ENCODE assay signal across 9 cellular contexts in genomic region chr5:50969207-50970145, GRCh38.
DNase-seq lines count a peak whose midpoint lies in the region; ATAC-seq and TF ChIP-seq lines count a peak whose summit lies in the region.
"Had no signal": no experiment of that assay in that cellular context is flagged by ENCODE, and none has a peak within 500 bp of the region (broad histone marks: within the 10 kb centered on the region; RNA-seq: fewer than 3 reads in every experiment).

No MANE protein-coding gene starts in this region.

- no peaks in the 10 kb centered on the region for H3K4me1 ChIP-seq in breast epithelium
- H3K4me1 ChIP-seq in muscle layer of colon (ENCODE audit: insufficient read depth, low read length), result peaks cover 27% of the 10 kb centered on the region
- H3K4me1 ChIP-seq in upper lobe of right lung, result peaks cover 22% of the 10 kb centered on the region

- no peaks in the 10 kb centered on the region for H3K36me3 ChIP-seq in breast epithelium
- no peaks in the 10 kb centered on the region for H3K36me3 ChIP-seq in muscle layer of colon (ENCODE audit: insufficient read depth, low read length)
- H3K36me3 ChIP-seq in upper lobe of right lung, result no peaks in the 10 kb centered on the region

- H3K9me3 Mint-ChIP-seq in MCF 10A (ENCODE audit: unreplicated experiment), result no peaks in the 10 kb centered on the region
- H3K9me3 Mint-ChIP-seq in central memory CD8-positive, alpha-beta T cell, result no peaks in the 10 kb centered on the region

- intact Hi-C loops in breast epithelium (cut with DNase I; ENCODE audit: low total_unique reads), result loop anchor here (10.0 kb wide), 1 partner anchor 1685 kb away; no protein-coding TSS in a partner anchor
- intact Hi-C loops in MCF 10A (cut with micrococcal nuclease), result no loop called here
- intact Hi-C loops in upper lobe of right lung (cut with DNase I), result no loop called here

- no peak overlapping the region for H3K27ac ChIP-seq in breast epithelium
- H3K27ac ChIP-seq in muscle layer of colon (ENCODE audit: low read depth, low read length), result no peak overlapping the region
- no peak overlapping the region for H3K27ac ChIP-seq in upper lobe of right lung
- H3K27ac ChIP-seq: VCaP had no signal

- no peak overlapping the region for H3K27ac Mint-ChIP-seq in MCF 10A (ENCODE audit: low read depth, unreplicated experiment)
- no peak overlapping the region for H3K27ac Mint-ChIP-seq in central memory CD8-positive, alpha-beta T cell (ENCODE audit: low read depth)

- CTCF ChIA-PET in MCF 10A (lab: Yijun Ruan, JAX), result interaction anchor here (0.6 to 1.4 kb wide), 3 partner anchors 10 to 908 kb away, joined by 3 to 5 read pairs (median 5); no protein-coding TSS in a partner anchor

- TF ChIP-seq CTCF in breast epithelium (IDR thresholded peaks at IDR 0.05) (no peak), MCF 10A (IDR thresholded peaks at IDR 0.05; ENCODE audit: unreplicated experiment) (no peak), upper lobe of right lung (IDR thresholded peaks at IDR 0.05) (no peak)

- peaks cover 6% of the 10 kb centered on the region for H3K4me1 Mint-ChIP-seq in MCF 10A (ENCODE audit: insufficient read depth, unreplicated experiment)
- H3K4me1 Mint-ChIP-seq in central memory CD8-positive, alpha-beta T cell, result peaks cover 27% of the 10 kb centered on the region

- no peak for DNase-seq in breast epithelium (ENCODE audit: low spot score in 2 of 2)
- no peak for DNase-seq in MCF 10A (ENCODE audit: unreplicated experiment)
- DNase-seq in central memory CD8-positive, alpha-beta T cell (ENCODE audit: low spot score in 2 of 2), result no peak
- DNase-seq in upper lobe of right lung, result no peak
- DNase-seq in NCI-H510A treated with DMSO at 0.1 percent for 48 hours (lab: John Stamatoyannopoulos, UW), result no peak
- no peak for DNase-seq in foreskin melanocyte

- peaks cover 5 to 65% of the 10 kb centered on the region in 2 donors for H3K27me3 ChIP-seq in breast epithelium
- H3K27me3 ChIP-seq in muscle layer of colon (ENCODE audit: control insufficient read depth in 1 of 2, insufficient read depth in 2 of 2, low read length in 2 of 2), result peaks cover 57 to 61% of the 10 kb centered on the region in 2 donors
- peaks cover 87% of the 10 kb centered on the region for H3K27me3 ChIP-seq in upper lobe of right lung

- peaks cover 65% of the 10 kb centered on the region for H3K27me3 Mint-ChIP-seq in MCF 10A (ENCODE audit: insufficient read depth, unreplicated experiment)
- peaks cover 88% of the 10 kb centered on the region for H3K27me3 Mint-ChIP-seq in central memory CD8-positive, alpha-beta T cell

- H3K36me3 Mint-ChIP-seq in MCF 10A (ENCODE audit: insufficient read depth, unreplicated experiment), result no peaks in the 10 kb centered on the region
- H3K36me3 Mint-ChIP-seq in central memory CD8-positive, alpha-beta T cell (ENCODE audit: insufficient read depth), result peaks cover 3% of the 10 kb centered on the region

- no peak for TF ChIP-seq POLR2A in breast epithelium (IDR thresholded peaks at IDR 0.05)

- no peak for ATAC-seq in central memory CD8-positive, alpha-beta T cell (replicated peaks; ENCODE audit: extremely low read depth, poor library complexity, severe bottlenecking)
- ATAC-seq in upper lobe of right lung, result peak; percentile 24
- no peak for ATAC-seq in HG03460 (IDR thresholded peaks at IDR 0.05; ENCODE audit: unreplicated experiment)

- POLR2A ChIA-PET in MCF 10A (lab: Yijun Ruan, JAX), result no interaction called here

- H3K4me3 Mint-ChIP-seq in MCF 10A (ENCODE audit: unreplicated experiment), result no peak overlapping the region
- H3K4me3 Mint-ChIP-seq in central memory CD8-positive, alpha-beta T cell, result peak overlapping the region; percentile 74

- H3K9me3 ChIP-seq in breast epithelium (no peaks in the 10 kb centered on the region), muscle layer of colon (ENCODE audit: low read length) (no peaks in the 10 kb centered on the region), upper lobe of right lung (no peaks in the 10 kb centered on the region)

- no peak overlapping the region for H3K9ac ChIP-seq in muscle layer of colon (ENCODE audit: low read length)

- H3K4me3 ChIP-seq in breast epithelium (peak overlapping the region; percentile 43 to 62 (median 48)), muscle layer of colon (ENCODE audit: low read depth in 1 of 2, low read length in 2 of 2) (peak overlapping the region; percentile 32 to 48), upper lobe of right lung (peak overlapping the region; percentile 34)

- BruUV-seq in MCF 10A (replicated peaks; lab: Mats Ljungman, UMichigan), result no TSS peak
